ENCODE assay signal across 22 cellular contexts in the genomic region with DNA sequence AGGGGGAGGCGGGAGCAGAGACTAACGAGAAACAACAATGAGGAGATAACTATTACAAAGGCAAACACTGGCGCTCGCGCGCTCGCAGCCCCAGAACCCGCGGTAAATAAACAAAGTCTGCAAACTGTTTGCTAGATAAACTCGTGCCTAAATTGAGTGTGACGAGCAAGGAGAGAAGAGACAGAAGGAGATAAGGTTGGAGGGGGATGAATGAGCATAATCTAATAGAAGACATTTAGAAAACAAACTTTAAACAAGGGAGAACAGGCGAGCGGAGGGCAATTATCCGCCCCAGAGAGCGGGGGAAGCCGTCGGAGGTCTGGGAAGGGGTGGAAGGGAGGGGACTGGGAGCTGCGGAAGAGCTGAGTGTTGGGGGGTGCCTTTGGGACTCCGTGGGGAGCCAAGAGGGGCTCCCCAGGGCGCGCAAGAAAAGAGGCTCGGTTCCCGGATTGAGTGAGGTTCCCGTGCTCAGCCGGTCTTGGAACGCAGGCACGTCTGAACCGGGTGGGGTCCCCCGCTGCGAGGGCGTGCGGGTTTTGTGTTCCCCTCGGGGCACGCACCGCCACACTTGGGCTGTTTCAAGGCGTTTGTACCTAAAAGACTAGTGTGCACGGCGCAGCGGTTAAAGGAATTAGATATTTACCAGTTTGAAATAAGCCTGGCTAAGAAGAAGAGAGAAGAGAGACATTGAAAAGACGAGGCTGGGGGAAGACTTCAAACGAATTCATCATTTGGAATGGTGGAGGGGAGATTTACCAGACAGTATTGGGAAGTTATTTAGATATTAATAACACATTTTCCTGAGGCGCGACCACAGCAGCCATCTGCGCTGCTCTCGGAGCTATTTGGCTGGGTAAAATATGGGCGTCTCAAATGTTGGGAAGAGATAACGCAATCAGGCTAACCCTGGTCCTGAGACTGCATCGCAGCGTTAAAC. TPM values are rescaled to one million over a fixed set of nuclear protein-coding genes. Genes with fewer than 3 reads are reported as not detected.
DNase-seq lines count a peak whose midpoint lies in the region; ATAC-seq, FAIRE-seq and TF ChIP-seq lines count a peak whose summit lies in the region.
"Had no signal": no experiment of that assay in that cellular context is flagged by ENCODE, and none has a peak within 500 bp of the region (broad histone marks: within the 10 kb centered on the region; RNA-seq: fewer than 3 reads in every experiment).

No MANE protein-coding gene starts in this region.

- no peak overlapping the region for H3K27ac Mint-ChIP-seq in T-helper 17 cell

- H3K4me2 ChIP-seq in A549, result peak overlapping the region; percentile 62

- no peaks in the 10 kb centered on the region for H3K36me3 ChIP-seq in iPS-20b (ENCODE audit: insufficient read depth, low read depth, low read length)
- H3K36me3 ChIP-seq: ascending aorta, HAP-1, tibial artery had no signal

- no peak for FAIRE-seq in A549 (lab: Jason Lieb, UNC)
- FAIRE-seq: D721Med had no signal

- H3K36me3 Mint-ChIP-seq in T-helper 17 cell (ENCODE audit: low read depth), result peaks cover 19% of the 10 kb centered on the region

- peaks cover 100% of the 10 kb centered on the region for H3K27me3 ChIP-seq in iPS-20b (ENCODE audit: insufficient read depth, low read length)

- DNase-seq in A549 (ENCODE audit: low read depth in 1 of 2, low spot score in 1 of 2) (no peak), ELF-1 (ENCODE audit: low read depth, low spot score) (peak; percentile 43), T-helper 17 cell (no peak), Right ventricle myocardium superior (no peak), COR-L47 (lab: John Stamatoyannopoulos, UW) (no peak), OCI-M2 (lab: John Stamatoyannopoulos, UW; ENCODE audit: unreplicated experiment) (no peak)
- DNase-seq: activated CD8-positive, alpha-beta memory T cell treated with anti-CD3 and anti-CD28 coated beads, Interleukin-2, amount 50 U/mL, for 48 hours; activated naive CD4-positive, alpha-beta T cell; AML-193; foreskin fibroblast; hypothalamus; NCI-H1417 treated with DMSO at 0.1 percent for 48 hours; NCI-H446; SIG-M5; T-helper 9 cell; tibial artery had no signal

- peak in 1 of 2 experiments; percentile 21; a peak in 1 of 6 replicates for ATAC-seq in A549
- no peak for ATAC-seq in T-helper 17 cell
- no peak for ATAC-seq in Right ventricle myocardium superior (ENCODE audit: poor library complexity)
- no peak for ATAC-seq in HG03280 (IDR thresholded peaks at IDR 0.05; ENCODE audit: unreplicated experiment)

- peak overlapping the region; percentile 22; the same call in 2 of the 3 replicates for H3K4me3 ChIP-seq in A549
- peak overlapping the region; percentile 59 for H3K4me3 ChIP-seq in iPS-20b (ENCODE audit: low read length)
- H3K4me3 ChIP-seq: ascending aorta, HAP-1, tibial artery had no signal

- no peaks in the 10 kb centered on the region for H3K9me3 ChIP-seq in A549
- no peaks in the 10 kb centered on the region for H3K9me3 ChIP-seq in T-helper 17 cell (ENCODE audit: control insufficient read depth, low read length, poor library complexity, severe bottlenecking)
- peaks cover 4% of the 10 kb centered on the region; the same call in 1 of the 2 replicates for H3K9me3 ChIP-seq in iPS-20b (ENCODE audit: insufficient read depth, low read depth, low read length)
- H3K9me3 ChIP-seq: ascending aorta, HAP-1, tibial artery had no signal

- H3K4me3 Mint-ChIP-seq in T-helper 17 cell, result peak overlapping the region; percentile 46

- no peak for TF ChIP-seq RAD21 in A549 (conservative IDR thresholded peaks at IDR 0.05 in 1 of 2, IDR thresholded peaks at IDR 0.05 in 1 of 2)

- H3K9ac ChIP-seq in iPS-20b (ENCODE audit: low read depth, low read length), result peak overlapping the region; percentile 55; the same call in 1 of the 2 replicates

- no peak for TF ChIP-seq POLR2A in A549 (IDR thresholded peaks at IDR 0.05; ENCODE audit: low read length)

- POLR2A ChIA-PET in A549 (lab: Yijun Ruan, JAX), result no interaction called here

- TF ChIP-seq CTCF in A549 (IDR thresholded peaks at IDR 0.05), result no peak

- TF ChIP-seq EP300 in A549 (IDR thresholded peaks at IDR 0.05), result no peak

- intact Hi-C loops in Right ventricle myocardium superior (cut with DNase I), result no loop called here

- 39% methylated on average over 48 of the region's 49 CpGs for WGBS in A549 (ENCODE audit: missing lambda C conversion rate)

- no peaks in the 10 kb centered on the region for H3K4me1 ChIP-seq in A549
- peaks cover 42% of the 10 kb centered on the region for H3K4me1 ChIP-seq in iPS-20b (ENCODE audit: insufficient read depth, low read length)
- H3K4me1 ChIP-seq: ascending aorta, HAP-1 had no signal

- CTCF ChIA-PET in A549 (lab: Yijun Ruan, JAX), result interaction anchor here (1.4 kb wide), 1 partner anchor 272 kb away, joined by 3 read pairs; no protein-coding TSS in a partner anchor

- H3K27me3 Mint-ChIP-seq in T-helper 17 cell, result peaks cover 92% of the 10 kb centered on the region

- H3K27ac ChIP-seq in A549 (no peak overlapping the region), iPS-20b (ENCODE audit: low read length) (no peak overlapping the region)
- H3K27ac ChIP-seq: ascending aorta, tibial artery had no signal

- H3K4me1 Mint-ChIP-seq in T-helper 17 cell, result peaks cover 39% of the 10 kb centered on the region

TF ChIP-seq in A549, 52 proteins besides CTCF, POLR2A, EP300 and RAD21:
- TF ChIP-seq JUN (IDR thresholded peaks at IDR 0.05), result no peak

RNA-seq across cellular contexts. Expression of a gene that starts 10.6 kb away (rescaled TPM):
- 0.48 and 0.93 TPM in 2 replicates for polyA plus RNA-seq in A549 (2011; rRNA removed)
- polyA plus RNA-seq in A549 (2012; cell fraction: cytosol; rRNA removed), result 0.18 and 0.19 TPM in 2 replicates
- polyA plus RNA-seq in A549 (2012; cell fraction: nucleus; rRNA removed), result 0.16 and 0.19 TPM in 2 replicates
- 0.13 to 0.23 TPM (median 0.21 TPM) in 3 replicates for polyA plus RNA-seq in A549 (2017; fragmentation: RNase III; extraction: RNeasy Plus Mini Kit Qiagen cat#74134 plus additional on column Dnase treatment)
- 0.45 and 0.54 TPM in 2 replicates for polyA minus RNA-seq in A549 (2011; rRNA and poly(A)+ RNA removed)
- total RNA-seq in T-helper 17 cell, result not detected
- total RNA-seq in Right ventricle myocardium superior, result not detected
- total RNA-seq: ascending aorta, LHCN-M2 had no signal
